ENCODE assay signal across 7 cellular contexts in genomic region chr21:15514073-15514946, GRCh38.
DNase-seq lines count a peak whose midpoint lies in the region; ATAC-seq and TF ChIP-seq lines count a peak whose summit lies in the region.

No MANE protein-coding gene starts in this region.

- no peaks in the 10 kb centered on the region for H3K27me3 Mint-ChIP-seq in activated CD8-positive, alpha-beta T cell treated with anti-CD3 and anti-CD28 coated beads, Interleukin-2, amount 10 ng/mL, durations not matched to agents 7 days and 5 days (ENCODE audit: low read depth)
- H3K27me3 Mint-ChIP-seq in HFFc6 (ENCODE audit: insufficient read depth) = no peaks in the 10 kb centered on the region

- peak; percentile 96 for ATAC-seq in GM19467 (IDR thresholded peaks at IDR 0.05; ENCODE audit: unreplicated experiment)
- ATAC-seq in HG03520 (IDR thresholded peaks at IDR 0.05; ENCODE audit: unreplicated experiment) = peak; percentile 98
- ATAC-seq in activated CD8-positive, alpha-beta T cell treated with anti-CD3 and anti-CD28 coated beads, Interleukin-2, amount 10 ng/mL, durations not matched to agents 7 days and 5 days = peak; percentile 99

- H3K36me3 ChIP-seq in neutrophil = no peaks in the 10 kb centered on the region
- H3K36me3 ChIP-seq in MG63 = no peaks in the 10 kb centered on the region

- no peak for TF ChIP-seq CTCF in neutrophil (IDR thresholded peaks at IDR 0.05)
- TF ChIP-seq CTCF in HFFc6 (IDR thresholded peaks at IDR 0.05) = no peak

- CTCF ChIA-PET in activated CD8-positive, alpha-beta T cell treated with anti-CD3 and anti-CD28 coated beads, Interleukin-2, amount 10 ng/mL, durations not matched to agents 7 days and 5 days (lab: Charles Lee) = interaction anchor here (1.1 kb wide), 1 partner anchor 32 kb away, joined by 4 read pairs; no protein-coding TSS in a partner anchor

- no peaks in the 10 kb centered on the region for H3K27me3 ChIP-seq in neutrophil
- H3K27me3 ChIP-seq in MG63 = no peaks in the 10 kb centered on the region

- peaks cover 6% of the 10 kb centered on the region for H3K9me3 Mint-ChIP-seq in activated CD8-positive, alpha-beta T cell treated with anti-CD3 and anti-CD28 coated beads, Interleukin-2, amount 10 ng/mL, durations not matched to agents 7 days and 5 days (ENCODE audit: insufficient read depth)
- no peaks in the 10 kb centered on the region for H3K9me3 Mint-ChIP-seq in HFFc6

- peak overlapping the region; percentile 70 for H3K27ac ChIP-seq in neutrophil

- H3K4me3 Mint-ChIP-seq in activated CD8-positive, alpha-beta T cell treated with anti-CD3 and anti-CD28 coated beads, Interleukin-2, amount 10 ng/mL, durations not matched to agents 7 days and 5 days = peak overlapping the region; percentile 29
- no peak overlapping the region for H3K4me3 Mint-ChIP-seq in HFFc6

- H3K4me1 ChIP-seq in neutrophil (ENCODE audit: control insufficient read depth in 1 of 2, insufficient read depth in 1 of 2, low read depth in 1 of 2, low read length in 1 of 2) = peaks cover 11% of the 10 kb centered on the region in 2 experiments

- H3K4me1 Mint-ChIP-seq in activated CD8-positive, alpha-beta T cell treated with anti-CD3 and anti-CD28 coated beads, Interleukin-2, amount 10 ng/mL, durations not matched to agents 7 days and 5 days (ENCODE audit: low read depth) = peaks cover 16% of the 10 kb centered on the region
- no peaks in the 10 kb centered on the region for H3K4me1 Mint-ChIP-seq in HFFc6 (ENCODE audit: low read depth)

- H3K4me3 ChIP-seq in neutrophil (ENCODE audit: low read depth in 1 of 2, low read length in 1 of 2) (peak overlapping the region; percentile 2 to 8), MG63 (no peak overlapping the region)

- POLR2A ChIA-PET in activated CD8-positive, alpha-beta T cell treated with anti-CD3 and anti-CD28 coated beads, Interleukin-2, amount 10 ng/mL, durations not matched to agents 7 days and 5 days (lab: Charles Lee) = interaction anchor here (1.0 kb wide), 1 partner anchor 449 kb away, joined by 4 read pairs; the partner anchor contains the start of gene NRIP1

- peaks cover 3% of the 10 kb centered on the region for H3K36me3 Mint-ChIP-seq in activated CD8-positive, alpha-beta T cell treated with anti-CD3 and anti-CD28 coated beads, Interleukin-2, amount 10 ng/mL, durations not matched to agents 7 days and 5 days (ENCODE audit: low read depth)
- no peaks in the 10 kb centered on the region for H3K36me3 Mint-ChIP-seq in HFFc6 (ENCODE audit: low read depth)

- DNase-seq in activated CD8-positive, alpha-beta T cell treated with anti-CD3 and anti-CD28 coated beads, Interleukin-2, amount 10 ng/mL, durations not matched to agents 7 days and 5 days = peak; percentile 78
- DNase-seq in MG63 (no peak), HFFc6 (no peak), cerebellar cortex (ENCODE audit: low spot score) (no peak)

- peak overlapping the region; percentile 91 for H3K27ac Mint-ChIP-seq in activated CD8-positive, alpha-beta T cell treated with anti-CD3 and anti-CD28 coated beads, Interleukin-2, amount 10 ng/mL, durations not matched to agents 7 days and 5 days
- H3K27ac Mint-ChIP-seq in HFFc6 = no peak overlapping the region

- no peaks in the 10 kb centered on the region for H3K9me3 ChIP-seq in neutrophil
- no peaks in the 10 kb centered on the region for H3K9me3 ChIP-seq in MG63
